ENCODE assay signal across 19 cellular contexts in genomic region chr10:45260635-45261034, GRCh38. TPM values are rescaled to one million over a fixed set of nuclear protein-coding genes. Genes with fewer than 3 reads are reported as not detected.
"Had no signal": no experiment of that assay in that cellular context is flagged by ENCODE, and none has a peak within 500 bp of the region (broad histone marks: within the 10 kb centered on the region; RNA-seq: fewer than 3 reads in every experiment).

No MANE protein-coding gene starts in this region.

RNA-seq across cellular contexts. Expression of gene OR13A1, which starts 54.8 kb away (rescaled TPM):
- total RNA-seq: kidney, kidney epithelial cell, left cardiac atrium, left colon, left lobe of liver, left lung, left ventricle myocardium inferior, left ventricle myocardium superior, lower lobe of right lung, lung microvascular endothelial cell, mammary epithelial cell, mesenteric fat pad, mucosa of descending colon, mucosa of gallbladder, myocyte had no signal
- polyA plus RNA-seq: hepatocyte, immature natural killer cell, keratinocyte, liver, mammary epithelial cell had no signal
